In genomic region chr1:211376807-211377206, GRCh38 we compare ENCODE assay signal across 1 cellular context.
TF ChIP-seq lines count a peak whose summit lies in the region.

No MANE protein-coding gene starts in this region.

TF ChIP-seq in K562, 482 proteins besides CTCF, POLR2A, EP300 and RAD21 (continued from another document):
- peak; percentile 56 for TF ChIP-seq ZNF316 (IDR thresholded peaks at IDR 0.05)
- TF ChIP-seq SUPT5H (IDR thresholded peaks at IDR 0.05), result no peak
- peak; percentile 37; the same call in 1 of the 2 replicates for TF ChIP-seq C11orf30 (IDR thresholded peaks at IDR 0.05; ENCODE audit: low read depth)
- no peak for TF ChIP-seq SRF (CRISPR knock-in tag; IDR thresholded peaks at IDR 0.05)
- TF ChIP-seq PCBP1 (IDR thresholded peaks at IDR 0.05; ENCODE audit: low read depth, low read length, poor library complexity, severe bottlenecking), result no peak
- no peak for TF ChIP-seq ZNF324 (CRISPR knock-in tag; IDR thresholded peaks at IDR 0.05)
- TF ChIP-seq, protein P1, sequence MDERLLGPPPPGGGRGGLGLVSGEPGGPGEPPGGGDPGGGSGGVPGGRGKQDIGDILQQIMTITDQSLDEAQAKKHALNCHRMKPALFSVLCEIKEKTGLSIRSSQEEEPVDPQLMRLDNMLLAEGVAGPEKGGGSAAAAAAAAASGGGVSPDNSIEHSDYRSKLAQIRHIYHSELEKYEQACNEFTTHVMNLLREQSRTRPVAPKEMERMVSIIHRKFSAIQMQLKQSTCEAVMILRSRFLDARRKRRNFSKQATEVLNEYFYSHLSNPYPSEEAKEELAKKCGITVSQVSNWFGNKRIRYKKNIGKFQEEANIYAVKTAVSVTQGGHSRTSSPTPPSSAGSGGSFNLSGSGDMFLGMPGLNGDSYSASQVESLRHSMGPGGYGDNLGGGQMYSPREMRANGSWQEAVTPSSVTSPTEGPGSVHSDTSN (CRISPR knock-in tag; IDR thresholded peaks at IDR 0.05; ENCODE audit: low read depth), result no peak
- TF ChIP-seq, protein P1 (tag; conservative IDR thresholded peaks at IDR 0.05; ENCODE audit: low read depth), result no peak
- TF ChIP-seq ZNF76 (CRISPR knock-in tag; IDR thresholded peaks at IDR 0.05; ENCODE audit: borderline replicate concordance), result no peak
